Comparison of ENCODE assay signal across 25 cellular contexts in the genomic region with DNA sequence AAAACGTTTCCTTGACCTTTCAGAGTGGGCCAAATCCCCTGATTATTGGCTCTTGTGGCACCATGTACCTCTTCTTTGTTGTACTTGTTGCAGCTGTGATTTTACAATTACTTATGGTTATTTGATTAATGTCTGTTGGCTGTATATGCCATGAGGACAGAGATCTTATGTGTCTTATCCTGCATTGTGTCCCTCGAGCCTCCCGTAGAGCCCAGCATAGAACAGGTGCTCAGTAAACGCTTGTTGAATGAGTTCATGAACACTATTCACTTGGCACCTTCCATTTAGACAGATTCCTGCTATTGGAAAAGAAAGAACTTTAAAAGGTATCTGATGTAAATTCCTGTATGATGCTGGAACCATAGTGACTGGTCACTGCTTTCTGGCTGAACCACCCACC.
"Had no signal": no experiment of that assay in that cellular context is flagged by ENCODE, and none has a peak within 500 bp of the region (broad histone marks: within the 10 kb centered on the region; RNA-seq: fewer than 3 reads in every experiment).

No MANE protein-coding gene starts in this region.

- H3K36me3 ChIP-seq: pancreas had no signal

- DNase-seq: activated CD4-positive, alpha-beta T cell treated with anti-CD3 and anti-CD28 coated beads, Interleukin-2, amount 10 ng/mL, durations not matched to agents 7 days and 5 days; activated CD4-positive, CD25-positive, alpha-beta regulatory T cell treated with anti-CD3 and anti-CD28 coated beads, Interleukin-2, amount 50 U/mL, for 72 hours; activated CD8-positive, alpha-beta T cell treated with anti-CD3 and anti-CD28 coated beads for 36 hours; activated T-cell treated with anti-CD3 and anti-CD28 coated beads, Interleukin-2, amount 50 U/mL, for 1 hour; adrenal gland; dorsolateral prefrontal cortex; head of caudate nucleus; lower lobe of right lung; natural killer cell; spleen; stimulated activated CD4-positive, alpha-beta T cell treated with anti-CD3 and anti-CD28 coated beads, Interleukin-4, amount 100 ng/mL, for 1 hour; stimulated activated naive CD4-positive, alpha-beta T cell; T-helper 1 cell; WERI-Rb-1 had no signal

- FAIRE-seq: colon, islet of Langerhans, TTC549 had no signal

- H3K9me3 ChIP-seq: adrenal gland, ascending aorta, esophagus muscularis mucosa, gastroesophageal sphincter, lower lobe of right lung, pancreas, spleen, thoracic aorta had no signal

- H3K27me3 ChIP-seq: adrenal gland, ascending aorta, dorsolateral prefrontal cortex, esophagus muscularis mucosa, gastroesophageal sphincter, pancreas, spleen had no signal

- H3K4me1 Mint-ChIP-seq: central memory CD8-positive, alpha-beta T cell; natural killer cell had no signal

- H3K4me3 Mint-ChIP-seq: activated CD4-positive, alpha-beta T cell treated with anti-CD3 and anti-CD28 coated beads, Interleukin-2, amount 10 ng/mL, durations not matched to agents 7 days and 5 days; activated CD8-positive, alpha-beta T cell treated with anti-CD3 and anti-CD28 coated beads for 36 hours; activated naive CD8-positive, alpha-beta T cell; central memory CD8-positive, alpha-beta T cell; natural killer cell had no signal

- ATAC-seq: activated CD8-positive, alpha-beta T cell treated with anti-CD3 and anti-CD28 coated beads for 36 hours; gastroesophageal sphincter; lower lobe of right lung; natural killer cell; sciatic nerve had no signal

- H3K27ac Mint-ChIP-seq: activated CD4-positive, alpha-beta T cell treated with anti-CD3 and anti-CD28 coated beads, Interleukin-2, amount 10 ng/mL, durations not matched to agents 7 days and 5 days; activated CD8-positive, alpha-beta T cell treated with anti-CD3 and anti-CD28 coated beads for 36 hours; activated naive CD8-positive, alpha-beta T cell; natural killer cell had no signal

- H3K4me3 ChIP-seq: adrenal gland, ascending aorta, dorsolateral prefrontal cortex, esophagus muscularis mucosa, gastroesophageal sphincter, lower lobe of right lung, pancreas, spleen, thoracic aorta had no signal

- H3K9me3 Mint-ChIP-seq: activated CD4-positive, alpha-beta T cell treated with anti-CD3 and anti-CD28 coated beads, Interleukin-2, amount 10 ng/mL, durations not matched to agents 7 days and 5 days; activated CD8-positive, alpha-beta T cell treated with anti-CD3 and anti-CD28 coated beads for 36 hours; central memory CD8-positive, alpha-beta T cell; natural killer cell had no signal

- H3K27ac ChIP-seq: adrenal gland, ascending aorta, dorsolateral prefrontal cortex, esophagus muscularis mucosa, gastroesophageal sphincter, lower lobe of right lung, thoracic aorta, WERI-Rb-1 had no signal

- H3K4me1 ChIP-seq: adrenal gland, lower lobe of right lung, spleen had no signal

- H3K27me3 Mint-ChIP-seq: activated CD4-positive, alpha-beta T cell treated with anti-CD3 and anti-CD28 coated beads, Interleukin-2, amount 10 ng/mL, durations not matched to agents 7 days and 5 days; activated CD8-positive, alpha-beta T cell treated with anti-CD3 and anti-CD28 coated beads for 36 hours; activated naive CD8-positive, alpha-beta T cell; central memory CD8-positive, alpha-beta T cell had no signal
